ENCODE assay signal across 19 cellular contexts in the genomic region with DNA sequence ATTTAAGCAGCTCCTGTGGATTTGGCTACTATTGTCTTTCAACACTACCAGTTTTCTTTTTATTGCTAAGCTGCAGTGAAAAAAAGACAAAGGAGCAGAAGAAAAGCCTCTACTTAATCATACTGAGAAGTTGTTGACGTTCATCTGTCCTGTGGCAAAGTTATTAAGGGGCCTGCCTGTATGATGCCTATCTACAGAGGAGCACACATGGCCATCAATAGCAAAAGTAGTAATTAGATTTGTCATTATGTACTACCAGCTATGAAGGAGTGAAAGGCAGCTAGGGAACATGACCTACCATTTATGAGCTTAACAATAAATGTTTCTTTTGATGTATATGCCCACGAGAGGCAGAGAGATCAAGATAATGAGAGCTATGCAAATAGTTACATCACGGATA.
"Had no signal": no experiment of that assay in that cellular context is flagged by ENCODE, and none has a peak within 500 bp of the region (broad histone marks: within the 10 kb centered on the region; RNA-seq: fewer than 3 reads in every experiment).

No MANE protein-coding gene starts in this region.

- H3K9me3 ChIP-seq: esophagus muscularis mucosa, heart right ventricle, left lung, spleen, testis had no signal

- H3K27ac Mint-ChIP-seq: activated CD4-positive, alpha-beta T cell treated with anti-CD3 and anti-CD28 coated beads for 36 hours; activated naive CD4-positive, alpha-beta T cell treated with anti-CD3 and anti-CD28 coated beads, Interleukin-2, amount 50 U/mL, for 72 hours; dendritic cell treated with granulocyte-macrophage colony-stimulating factor and Interleukin-4, amounts not matched to agents 40 ng/mL and 50 ng/mL, for 4 days; mesothelial cell of epicardium; nephron; stimulated activated memory B cell treated with anti-CD40 and anti-IgM and Interleukin-4, amounts not matched to agents 10 μg/mL and 1 μg/mL and 100 μg/mL, for 72 hours; type B pancreatic cell; WTC11 had no signal

- H3K27me3 Mint-ChIP-seq: activated CD4-positive, alpha-beta T cell treated with anti-CD3 and anti-CD28 coated beads for 36 hours; dendritic cell treated with granulocyte-macrophage colony-stimulating factor and Interleukin-4, amounts not matched to agents 40 ng/mL and 50 ng/mL, for 4 days; stimulated activated memory B cell treated with anti-CD40 and anti-IgM and Interleukin-4, amounts not matched to agents 10 μg/mL and 1 μg/mL and 100 μg/mL, for 72 hours; type B pancreatic cell had no signal

- H3K4me3 ChIP-seq: esophagus muscularis mucosa, heart right ventricle, left lung, spleen, testis had no signal

- ATAC-seq: activated CD4-positive, alpha-beta T cell treated with anti-CD3 and anti-CD28 coated beads for 36 hours; activated naive CD4-positive, alpha-beta T cell treated with anti-CD3 and anti-CD28 coated beads, Interleukin-2, amount 50 U/mL, for 72 hours; heart right ventricle; left lung; stimulated activated memory B cell treated with anti-CD40 and anti-IgM and Interleukin-4, amounts not matched to agents 10 μg/mL and 1 μg/mL and 100 μg/mL, for 72 hours; WTC11 had no signal

- H3K36me3 ChIP-seq: esophagus muscularis mucosa, heart right ventricle, left lung, spleen had no signal

- DNase-seq: activated CD4-positive, alpha-beta T cell treated with anti-CD3 and anti-CD28 coated beads for 36 hours; activated CD4-positive, alpha-beta T cell treated with anti-CD3 and anti-CD28 coated beads, Interleukin-2, amount 50 U/mL, for 48 hours; activated gamma-delta T cell treated with Interleukin-2 at 50 U/mL for 16 hours; effector memory CD4-positive, alpha-beta T cell; heart right ventricle; left lung; occipital lobe; posterior cingulate gyrus; spleen; stimulated activated CD4-positive, alpha-beta T cell treated with anti-CD3 and anti-CD28 coated beads, Interleukin-4, amount 100 ng/mL, for 4 hours; testis had no signal

- H3K27ac ChIP-seq: esophagus muscularis mucosa, heart right ventricle, left lung, spleen, testis had no signal

- H3K4me1 Mint-ChIP-seq: activated CD4-positive, alpha-beta T cell treated with anti-CD3 and anti-CD28 coated beads for 36 hours; nephron; stimulated activated memory B cell treated with anti-CD40 and anti-IgM and Interleukin-4, amounts not matched to agents 10 μg/mL and 1 μg/mL and 100 μg/mL, for 72 hours had no signal

- H3K27me3 ChIP-seq: esophagus muscularis mucosa, heart right ventricle, left lung, spleen, testis had no signal

- H3K4me3 Mint-ChIP-seq: activated CD4-positive, alpha-beta T cell treated with anti-CD3 and anti-CD28 coated beads for 36 hours; dendritic cell treated with granulocyte-macrophage colony-stimulating factor and Interleukin-4, amounts not matched to agents 40 ng/mL and 50 ng/mL, for 4 days; mesothelial cell of epicardium; nephron; stimulated activated memory B cell treated with anti-CD40 and anti-IgM and Interleukin-4, amounts not matched to agents 10 μg/mL and 1 μg/mL and 100 μg/mL, for 72 hours; type B pancreatic cell; WTC11 had no signal

- H3K4me1 ChIP-seq: esophagus muscularis mucosa, heart right ventricle, left lung, spleen, testis had no signal

- H3K36me3 Mint-ChIP-seq: activated naive CD4-positive, alpha-beta T cell treated with anti-CD3 and anti-CD28 coated beads, Interleukin-2, amount 50 U/mL, for 72 hours; mesothelial cell of epicardium; stimulated activated memory B cell treated with anti-CD40 and anti-IgM and Interleukin-4, amounts not matched to agents 10 μg/mL and 1 μg/mL and 100 μg/mL, for 72 hours; type B pancreatic cell had no signal

- H3K9me3 Mint-ChIP-seq: dendritic cell treated with granulocyte-macrophage colony-stimulating factor and Interleukin-4, amounts not matched to agents 40 ng/mL and 50 ng/mL, for 4 days; mesothelial cell of epicardium; nephron; type B pancreatic cell had no signal
